27 cellular contexts compared by ENCODE assay signal in the genomic region with DNA sequence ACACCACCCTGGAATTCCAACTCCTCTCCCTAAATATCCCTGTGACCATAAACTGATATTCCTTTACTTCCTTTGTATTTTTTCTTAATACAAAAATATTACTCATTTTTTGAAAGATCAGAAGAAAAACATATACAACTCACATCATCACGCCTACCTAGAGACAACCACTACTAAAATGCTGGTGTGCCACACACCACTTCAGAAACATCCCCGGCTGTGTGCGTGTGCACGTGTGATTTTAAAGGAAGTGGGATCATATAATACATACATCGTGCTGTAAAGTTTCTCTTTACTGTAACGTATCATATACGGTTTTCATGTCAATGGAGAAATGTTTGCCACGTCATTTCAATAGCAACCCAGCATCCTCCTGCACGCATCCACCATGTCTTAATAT.
"Had no signal": no experiment of that assay in that cellular context is flagged by ENCODE, and none has a peak within 500 bp of the region (broad histone marks: within the 10 kb centered on the region; RNA-seq: fewer than 3 reads in every experiment).

No MANE protein-coding gene starts in this region.

- H3K4me3 ChIP-seq: ascending aorta, breast epithelium, cardiac muscle cell, coronary artery, dorsolateral prefrontal cortex had no signal

- H3K27me3 Mint-ChIP-seq: activated CD4-positive, alpha-beta T cell treated with anti-CD3 and anti-CD28 coated beads for 36 hours had no signal

- H3K4me1 ChIP-seq: ascending aorta, breast epithelium had no signal

- H3K9me3 ChIP-seq: ascending aorta, breast epithelium had no signal

- H3K27ac Mint-ChIP-seq: activated CD4-positive, alpha-beta T cell treated with anti-CD3 and anti-CD28 coated beads for 36 hours; activated naive CD4-positive, alpha-beta T cell treated with anti-CD3 and anti-CD28 coated beads, Interleukin-2, amount 10 ng/mL, durations not matched to agents 7 days and 5 days; activated naive CD4-positive, alpha-beta T cell treated with anti-CD3 and anti-CD28 coated beads, Interleukin-2, amount 50 U/mL, for 72 hours; activated T-cell treated with anti-CD3 and anti-CD28 coated beads, Interleukin-2, amount 50 U/mL, for 24 hours; activated T-cell treated with anti-CD3 and anti-CD28 coated beads, Interleukin-2, amount 50 U/mL, for 72 hours; brain; dendritic cell treated with granulocyte-macrophage colony-stimulating factor and Interleukin-4, amounts not matched to agents 40 ng/mL and 50 ng/mL, for 4 days; endodermal cell had no signal

- H3K4me1 Mint-ChIP-seq: brain had no signal

- H3K36me3 Mint-ChIP-seq: activated naive CD4-positive, alpha-beta T cell treated with anti-CD3 and anti-CD28 coated beads, Interleukin-2, amount 10 ng/mL, durations not matched to agents 7 days and 5 days; activated naive CD4-positive, alpha-beta T cell treated with anti-CD3 and anti-CD28 coated beads, Interleukin-2, amount 50 U/mL, for 72 hours; activated naive CD8-positive, alpha-beta T cell treated with anti-CD3 and anti-CD28 coated beads, Interleukin-2, amount 10 ng/mL, durations not matched to agents 7 days and 5 days; brain had no signal

- H3K27ac ChIP-seq: ascending aorta, breast epithelium, cardiac muscle cell, coronary artery, dorsolateral prefrontal cortex had no signal

- ATAC-seq: activated CD4-positive, alpha-beta T cell treated with anti-CD3 and anti-CD28 coated beads for 36 hours; activated naive CD4-positive, alpha-beta T cell treated with anti-CD3 and anti-CD28 coated beads, Interleukin-2, amount 50 U/mL, for 72 hours; activated T-cell treated with anti-CD3 and anti-CD28 coated beads, Interleukin-2, amount 50 U/mL, for 72 hours; esophagus mucosa had no signal

- DNase-seq: activated CD4-positive, alpha-beta T cell treated with anti-CD3 and anti-CD28 coated beads for 36 hours; activated CD4-positive, alpha-beta T cell treated with anti-CD3 and anti-CD28 coated beads, Interleukin-2, amount 50 U/mL, for 1 hour; activated CD4-positive, alpha-beta T cell treated with anti-CD3 and anti-CD28 coated beads, Interleukin-2, amount 50 U/mL, for 48 hours; activated CD4-positive, CD25-positive, alpha-beta regulatory T cell; activated CD4-positive, CD25-positive, alpha-beta regulatory T cell treated with anti-CD3 and anti-CD28 coated beads, Interleukin-2, amount 50 U/mL, for 72 hours; activated CD8-positive, alpha-beta memory T cell treated with anti-CD3 and anti-CD28 coated beads, Interleukin-2, amount 50 U/mL, for 48 hours; activated gamma-delta T cell; activated naive CD4-positive, alpha-beta T cell; activated naive CD4-positive, alpha-beta T cell treated with anti-CD3 and anti-CD28 coated beads, Interleukin-2, amount 10 ng/mL, durations not matched to agents 7 days and 5 days; activated naive CD8-positive, alpha-beta T cell treated with anti-CD3 and anti-CD28 coated beads, Interleukin-2, amount 10 ng/mL, durations not matched to agents 7 days and 5 days; activated T-cell treated with anti-CD3 and anti-CD28 coated beads for 4 hours; activated T-cell treated with anti-CD3 and anti-CD28 coated beads, Interleukin-2, amount 50 U/mL, for 24 hours; activated T-cell treated with anti-CD3 and anti-CD28 coated beads, Interleukin-2, amount 50 U/mL, for 72 hours; central memory CD4-positive, alpha-beta T cell; dorsolateral prefrontal cortex; effector memory CD4-positive, alpha-beta T cell; foreskin fibroblast; head of caudate nucleus had no signal

- H3K9me3 Mint-ChIP-seq: activated naive CD4-positive, alpha-beta T cell treated with anti-CD3 and anti-CD28 coated beads, Interleukin-2, amount 10 ng/mL, durations not matched to agents 7 days and 5 days; activated naive CD4-positive, alpha-beta T cell treated with anti-CD3 and anti-CD28 coated beads, Interleukin-2, amount 50 U/mL, for 72 hours; activated naive CD8-positive, alpha-beta T cell treated with anti-CD3 and anti-CD28 coated beads, Interleukin-2, amount 10 ng/mL, durations not matched to agents 7 days and 5 days; activated T-cell treated with anti-CD3 and anti-CD28 coated beads, Interleukin-2, amount 50 U/mL, for 24 hours; activated T-cell treated with anti-CD3 and anti-CD28 coated beads, Interleukin-2, amount 50 U/mL, for 72 hours; brain; dendritic cell treated with granulocyte-macrophage colony-stimulating factor and Interleukin-4, amounts not matched to agents 40 ng/mL and 50 ng/mL, for 4 days; endodermal cell had no signal

- H3K36me3 ChIP-seq: ascending aorta, breast epithelium, cardiac muscle cell had no signal

- H3K4me3 Mint-ChIP-seq: activated CD4-positive, alpha-beta T cell treated with anti-CD3 and anti-CD28 coated beads for 36 hours; activated naive CD4-positive, alpha-beta T cell treated with anti-CD3 and anti-CD28 coated beads, Interleukin-2, amount 10 ng/mL, durations not matched to agents 7 days and 5 days; activated naive CD8-positive, alpha-beta T cell treated with anti-CD3 and anti-CD28 coated beads, Interleukin-2, amount 10 ng/mL, durations not matched to agents 7 days and 5 days; activated T-cell treated with anti-CD3 and anti-CD28 coated beads, Interleukin-2, amount 50 U/mL, for 24 hours; activated T-cell treated with anti-CD3 and anti-CD28 coated beads, Interleukin-2, amount 50 U/mL, for 72 hours; brain; dendritic cell treated with granulocyte-macrophage colony-stimulating factor and Interleukin-4, amounts not matched to agents 40 ng/mL and 50 ng/mL, for 4 days; endodermal cell had no signal
